In the genomic region with DNA sequence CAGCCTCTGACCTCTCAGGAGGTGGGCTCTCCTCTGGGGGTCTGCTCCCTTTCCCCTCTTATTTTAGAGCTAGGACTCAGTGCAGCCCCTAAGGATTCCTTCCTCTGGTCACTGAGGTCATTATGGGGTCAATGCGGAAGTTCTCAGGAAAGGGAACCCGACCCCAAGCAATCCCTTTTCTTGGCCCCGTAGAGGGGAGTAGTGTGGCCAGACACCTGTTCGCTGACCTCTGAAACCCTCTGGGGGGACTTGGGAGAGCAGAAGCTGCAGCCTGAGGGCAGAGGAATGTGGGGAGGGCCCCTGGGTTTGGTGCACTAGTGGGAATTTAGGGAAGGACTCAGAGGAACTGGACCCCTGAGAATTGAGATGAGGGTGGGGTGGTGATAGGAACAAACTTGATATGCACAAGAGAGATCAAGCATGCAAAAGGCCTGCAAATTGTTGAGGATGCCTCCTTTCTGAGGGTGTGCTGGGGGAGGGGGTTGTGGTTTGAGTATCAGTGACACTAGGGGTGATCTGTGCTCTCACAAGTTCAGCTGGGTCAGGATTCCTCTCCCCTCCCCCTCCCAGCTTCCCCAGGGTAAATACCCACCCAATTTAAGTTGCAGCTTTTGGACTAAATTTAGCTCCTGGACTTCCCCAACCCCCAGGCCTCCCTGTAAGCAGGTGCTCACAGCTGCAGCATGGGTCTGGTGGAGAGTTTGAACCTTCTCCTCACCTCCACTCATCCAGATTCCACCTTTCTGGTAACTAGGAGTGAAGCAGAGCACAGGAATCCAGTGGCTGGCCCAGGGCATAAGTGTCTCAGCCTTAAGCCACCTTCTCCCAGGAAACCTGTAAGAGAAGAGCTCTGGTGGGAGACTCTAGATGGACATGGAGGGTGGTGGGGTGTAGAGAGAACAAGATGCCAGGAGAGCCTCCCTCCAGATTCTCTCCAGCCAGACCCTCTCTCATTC, we compare ENCODE assay signal across 8 cellular contexts. TPM values are rescaled to one million over a fixed set of nuclear protein-coding genes. Genes with fewer than 3 reads are reported as not detected.
DNase-seq lines count a peak whose midpoint lies in the region; ATAC-seq and TF ChIP-seq lines count a peak whose summit lies in the region.

No MANE protein-coding gene starts in this region.

- H3K4me1 ChIP-seq in HUES48 (ENCODE audit: control insufficient read depth, insufficient read depth, low read length) (peaks cover 43% of the 10 kb centered on the region), esophagus muscularis mucosa (peaks cover 83 to 95% (median 91%) of the 10 kb centered on the region in 4 donors), gastrocnemius medialis (peaks cover 75 to 77% of the 10 kb centered on the region in 2 donors)

- H3K4me1 Mint-ChIP-seq in activated CD8-positive, alpha-beta T cell treated with anti-CD3 and anti-CD28 coated beads, Interleukin-2, amount 10 ng/mL, durations not matched to agents 7 days and 5 days (ENCODE audit: low read depth), result peaks cover 73% of the 10 kb centered on the region

- no peaks in the 10 kb centered on the region for H3K9me3 ChIP-seq in HUES48 (ENCODE audit: control insufficient read depth, insufficient read depth, low read length)
- H3K9me3 ChIP-seq in esophagus muscularis mucosa, result no peaks in the 10 kb centered on the region
- H3K9me3 ChIP-seq in gastrocnemius medialis, result no peaks in the 10 kb centered on the region

- H3K9ac ChIP-seq in HUES48 (ENCODE audit: low read depth, low read length), result peak overlapping the region; percentile 73

- no peaks in the 10 kb centered on the region for H3K36me3 ChIP-seq in HUES48 (ENCODE audit: control insufficient read depth, insufficient read depth, low read length)
- H3K36me3 ChIP-seq in esophagus muscularis mucosa, result peaks cover 0 to 13% (median 9%) of the 10 kb centered on the region in 4 donors
- no peaks in the 10 kb centered on the region for H3K36me3 ChIP-seq in gastrocnemius medialis

- intact Hi-C loops in esophagus muscularis mucosa (cut with DNase I), result no loop called here
- intact Hi-C loops in gastrocnemius medialis (cut with DNase I; ENCODE audit: low total_unique reads), result loop anchor here (5.0 to 10.0 kb wide), 5 partner anchors 280 to 585 kb away; partner anchors contain the start of genes ARNT, CERS2, CIART and MINDY1

- 30% methylated on average over 2 of the region's 4 CpGs for WGBS in esophagus muscularis mucosa

- CTCF ChIA-PET in activated CD8-positive, alpha-beta T cell treated with anti-CD3 and anti-CD28 coated beads, Interleukin-2, amount 10 ng/mL, durations not matched to agents 7 days and 5 days (lab: Charles Lee), result interaction anchor here (1.4 to 14.3 kb wide), 8 partner anchors 14 to 434 kb away, joined by 3 to 412 read pairs (median 6); partner anchors contain the start of genes ENSA, MCL1 and SETDB1

- TF ChIP-seq POLR2A in esophagus muscularis mucosa (IDR thresholded peaks at IDR 0.05; ENCODE audit: low read depth) (no peak), gastrocnemius medialis (IDR thresholded peaks at IDR 0.05) (peak in 1 of 2 donors; percentile 19)

- in situ Hi-C loops in gastrocnemius medialis (cut with MboI; ENCODE audit: low sequenced_read_pairs in 4 of 4), result loop anchor here in 3 of 4 donors (5.0 to 10.0 kb wide), 2 partner anchors 62 to 65 kb away; partner anchors contain the start of gene ENSA (in 3 of the 3)

- no peak for TF ChIP-seq EP300 in esophagus muscularis mucosa (IDR thresholded peaks at IDR 0.05)

- ATAC-seq in GM19467 (IDR thresholded peaks at IDR 0.05; ENCODE audit: unreplicated experiment) (peak; percentile 28), gastrocnemius medialis (peak in 1 of 2 donors; percentile 13)
- ATAC-seq in activated CD8-positive, alpha-beta T cell treated with anti-CD3 and anti-CD28 coated beads, Interleukin-2, amount 10 ng/mL, durations not matched to agents 7 days and 5 days, result peak; percentile 1

- H3K4me3 ChIP-seq in HUES48 (ENCODE audit: low read depth, low read length) (peak overlapping the region; percentile 90), esophagus muscularis mucosa (peak overlapping the region; percentile 59 to 64 (median 61)), gastrocnemius medialis (peak overlapping the region; percentile 68 to 75 (median 71))

- H3K27me3 Mint-ChIP-seq in activated CD8-positive, alpha-beta T cell treated with anti-CD3 and anti-CD28 coated beads, Interleukin-2, amount 10 ng/mL, durations not matched to agents 7 days and 5 days (ENCODE audit: low read depth), result no peaks in the 10 kb centered on the region

- no peaks in the 10 kb centered on the region for H3K9me3 Mint-ChIP-seq in activated CD8-positive, alpha-beta T cell treated with anti-CD3 and anti-CD28 coated beads, Interleukin-2, amount 10 ng/mL, durations not matched to agents 7 days and 5 days (ENCODE audit: insufficient read depth)

- peak; percentile 80 for DNase-seq in activated CD8-positive, alpha-beta T cell treated with anti-CD3 and anti-CD28 coated beads, Interleukin-2, amount 10 ng/mL, durations not matched to agents 7 days and 5 days
- DNase-seq in esophagus muscularis mucosa (ENCODE audit: extremely low spot score) (no peak), gastrocnemius medialis (peak in 1 of 2 donors; percentile 73), OCI-M2 (lab: John Stamatoyannopoulos, UW; ENCODE audit: unreplicated experiment) (no peak), NCI-H1930 (lab: John Stamatoyannopoulos, UW) (no peak)

- no peak for TF ChIP-seq CTCF in C4-2B (conservative IDR thresholded peaks at IDR 0.05)
- TF ChIP-seq CTCF in esophagus muscularis mucosa (IDR thresholded peaks at IDR 0.05), result no peak
- no peak for TF ChIP-seq CTCF in gastrocnemius medialis (IDR thresholded peaks at IDR 0.05 in 4 of 5, conservative IDR thresholded peaks at IDR 0.05 in 1 of 5)

- no peaks in the 10 kb centered on the region for H3K27me3 ChIP-seq in HUES48 (ENCODE audit: control insufficient read depth, insufficient read depth, low read length)
- no peaks in the 10 kb centered on the region for H3K27me3 ChIP-seq in esophagus muscularis mucosa
- no peaks in the 10 kb centered on the region for H3K27me3 ChIP-seq in gastrocnemius medialis

- H3K27ac ChIP-seq in C4-2B (peak overlapping the region; percentile 93), HUES48 (ENCODE audit: low read depth, low read length) (peak overlapping the region; percentile 100), esophagus muscularis mucosa (replicated peaks in 1 of 4) (peak overlapping the region; percentile 93 to 100 (median 98)), gastrocnemius medialis (peak overlapping the region; percentile 100)

- H3K4me3 Mint-ChIP-seq in activated CD8-positive, alpha-beta T cell treated with anti-CD3 and anti-CD28 coated beads, Interleukin-2, amount 10 ng/mL, durations not matched to agents 7 days and 5 days, result peak overlapping the region; percentile 90

- POLR2A ChIA-PET in activated CD8-positive, alpha-beta T cell treated with anti-CD3 and anti-CD28 coated beads, Interleukin-2, amount 10 ng/mL, durations not matched to agents 7 days and 5 days (lab: Charles Lee), result interaction anchor here (0.5 to 16.0 kb wide), 11 partner anchors 11 to 676 kb away, joined by 3 to 1108 read pairs (median 5); partner anchors contain the start of genes ENSA, GOLPH3L and MCL1

- peak overlapping the region; percentile 99 for H3K27ac Mint-ChIP-seq in activated CD8-positive, alpha-beta T cell treated with anti-CD3 and anti-CD28 coated beads, Interleukin-2, amount 10 ng/mL, durations not matched to agents 7 days and 5 days

- H3K36me3 Mint-ChIP-seq in activated CD8-positive, alpha-beta T cell treated with anti-CD3 and anti-CD28 coated beads, Interleukin-2, amount 10 ng/mL, durations not matched to agents 7 days and 5 days (ENCODE audit: low read depth), result peaks cover 2% of the 10 kb centered on the region

RNA-seq across cellular contexts. Expression of gene ADAMTSL4, which starts 13.5 kb away (rescaled TPM):
- not detected for total RNA-seq in activated CD8-positive, alpha-beta T cell treated with anti-CD3 and anti-CD28 coated beads, Interleukin-2, amount 10 ng/mL, durations not matched to agents 7 days and 5 days
- total RNA-seq in esophagus muscularis mucosa (10 to 100 TPM; 33.6 to 86.1 (median 48.2) TPM), gastrocnemius medialis (10 to 100 TPM in 2 of 4 donors, 1 to 10 TPM in 2; 5.6 to 30.0 (median 10.7) TPM)

RNA-seq across cellular contexts. Expression of gene MCL1, which starts 16.7 kb away (rescaled TPM):
- 100 to 1,000 TPM; 249 to 261 TPM for total RNA-seq in activated CD8-positive, alpha-beta T cell treated with anti-CD3 and anti-CD28 coated beads, Interleukin-2, amount 10 ng/mL, durations not matched to agents 7 days and 5 days
- total RNA-seq in esophagus muscularis mucosa (100 to 1,000 TPM; 192 to 460 (median 255) TPM), gastrocnemius medialis (100 to 1,000 TPM; 136 to 199 (median 176) TPM)

RNA-seq across cellular contexts. Expression of gene FALEC, which starts 47.1 kb away (rescaled TPM):
- total RNA-seq in activated CD8-positive, alpha-beta T cell treated with anti-CD3 and anti-CD28 coated beads, Interleukin-2, amount 10 ng/mL, durations not matched to agents 7 days and 5 days, result not detected
- total RNA-seq in esophagus muscularis mucosa (not detected), gastrocnemius medialis (not detected)

RNA-seq across cellular contexts. Expression of gene ECM1, which starts 54.8 kb away (rescaled TPM):
- total RNA-seq in activated CD8-positive, alpha-beta T cell treated with anti-CD3 and anti-CD28 coated beads, Interleukin-2, amount 10 ng/mL, durations not matched to agents 7 days and 5 days, result under 1 TPM; 0.71 to 0.78 TPM
- total RNA-seq in esophagus muscularis mucosa (10 to 100 TPM; 17.4 to 32.9 (median 18.6) TPM), gastrocnemius medialis (1 to 10 TPM; 1.5 to 8.5 (median 5.6) TPM)

Comparison
In these comparisons a context has a peak if more than half of its experiments do, and no peak if none do; other contexts are left out.
1. RNA of gene ADAMTSL4, which starts 13.5 kb away (total RNA-seq): 33.6 to 86.1 TPM in esophagus muscularis mucosa and 5.6 to 30.0 TPM in gastrocnemius medialis; not detected in activated CD8-positive, alpha-beta T cell treated with anti-CD3 and anti-CD28 coated beads, Interleukin-2, amount 10 ng/mL, durations not matched to agents 7 days and 5 days; every median in the first group is over 4 times any median in the second.
2. Peak in every context shown above with its lines, with median percentiles within 50 percentile points of each other: H3K27ac ChIP-seq and H3K4me3 ChIP-seq.